9 cellular contexts compared by ENCODE assay signal in genomic region chr17:31392856-31393748, GRCh38. TPM values are rescaled to one million over a fixed set of nuclear protein-coding genes. Genes with fewer than 3 reads are reported as not detected.
A peak's percentile ranks its signal among the peaks of the same experiment; 100 is the strongest.
DNase-seq lines count a peak whose midpoint lies in the region; ATAC-seq, FAIRE-seq and TF ChIP-seq lines count a peak whose summit lies in the region.
"Had no signal": no experiment of that assay in that cellular context is flagged by ENCODE, and none has a peak within 500 bp of the region (broad histone marks: within the 10 kb centered on the region; RNA-seq: fewer than 3 reads in every experiment).

No MANE protein-coding gene starts in this region.

- H3K27ac Mint-ChIP-seq in activated T-cell treated with anti-CD3 and anti-CD28 coated beads, Interleukin-2, amount 50 U/mL, for 24 hours = no peak overlapping the region
- H3K27ac Mint-ChIP-seq in activated T-helper 1 cell treated with anti-CD3 and anti-CD28 coated beads, Interleukin-12 subunit alpha, Interleukin-12 subunit beta, Interleukin-2, Interleukin-4 antibody, amounts not matched to agents 30 ng/mL and 10 ng/mL and 1 ng/mL, durations not matched to agents 14 hours and 24 hours and 36 hours = no peak overlapping the region

- H3K36me3 ChIP-seq in kidney (ENCODE audit: control insufficient read depth in 1 of 2, insufficient read depth in 2 of 2, low read length in 2 of 2) = no peaks in the 10 kb centered on the region
- H3K36me3 ChIP-seq: cardiac muscle cell had no signal

- TF ChIP-seq CTCF in kidney (IDR thresholded peaks at IDR 0.05; ENCODE audit: borderline replicate concordance, extremely low read depth, insufficient read depth) = no peak

- H3K27ac ChIP-seq in substantia nigra (ENCODE audit: low read depth, low read length, poor library complexity, severe bottlenecking) (peak overlapping the region; percentile 88), kidney (ENCODE audit: low read depth in 2 of 2, low read length in 2 of 2) (no peak overlapping the region)
- H3K27ac ChIP-seq: cardiac muscle cell had no signal

- no peak overlapping the region for H3K9ac ChIP-seq in kidney (ENCODE audit: low read length in 2 of 2)

- H3K27me3 Mint-ChIP-seq in activated T-cell treated with anti-CD3 and anti-CD28 coated beads, Interleukin-2, amount 50 U/mL, for 24 hours = peaks cover 58% of the 10 kb centered on the region
- H3K27me3 Mint-ChIP-seq in activated T-helper 1 cell treated with anti-CD3 and anti-CD28 coated beads, Interleukin-12 subunit alpha, Interleukin-12 subunit beta, Interleukin-2, Interleukin-4 antibody, amounts not matched to agents 30 ng/mL and 10 ng/mL and 1 ng/mL, durations not matched to agents 14 hours and 24 hours and 36 hours (ENCODE audit: insufficient read depth) = peaks cover 66% of the 10 kb centered on the region

- DNase-seq in activated T-cell treated with anti-CD3 and anti-CD28 coated beads, Interleukin-2, amount 50 U/mL, for 24 hours = no peak
- DNase-seq in activated T-cell treated with anti-CD3 and anti-CD28 coated beads, Interleukin-2, amount 50 U/mL, for 1 hour = no peak
- no peak for DNase-seq in activated T-helper 1 cell treated with anti-CD3 and anti-CD28 coated beads, Interleukin-12 subunit alpha, Interleukin-12 subunit beta, Interleukin-2, Interleukin-4 antibody, amounts not matched to agents 30 ng/mL and 10 ng/mL and 1 ng/mL, durations not matched to agents 14 hours and 24 hours and 36 hours (ENCODE audit: low spot score)
- DNase-seq in islet precursor cell (peak; percentile 69), substantia nigra (lab: John Stamatoyannopoulos, UW) (peak in 6 of 49 donors; percentile 15 to 72 (median 41)), kidney (no peak), dermis blood vessel endothelial cell (no peak)

- peak overlapping the region; percentile 64 for H3K4me3 Mint-ChIP-seq in activated T-cell treated with anti-CD3 and anti-CD28 coated beads, Interleukin-2, amount 50 U/mL, for 24 hours
- H3K4me3 Mint-ChIP-seq in activated T-helper 1 cell treated with anti-CD3 and anti-CD28 coated beads, Interleukin-12 subunit alpha, Interleukin-12 subunit beta, Interleukin-2, Interleukin-4 antibody, amounts not matched to agents 30 ng/mL and 10 ng/mL and 1 ng/mL, durations not matched to agents 14 hours and 24 hours and 36 hours = peak overlapping the region; percentile 69

- intact Hi-C loops in activated T-helper 1 cell treated with anti-CD3 and anti-CD28 coated beads, Interleukin-12 subunit alpha, Interleukin-12 subunit beta, Interleukin-2, Interleukin-4 antibody, amounts not matched to agents 30 ng/mL and 10 ng/mL and 1 ng/mL, durations not matched to agents 14 hours and 24 hours and 36 hours (cut with micrococcal nuclease) = no loop called here
- intact Hi-C loops in kidney (cut with DNase I) = no loop called here

- FAIRE-seq in kidney (lab: Jason Lieb, UNC) = no peak

- H3K36me3 Mint-ChIP-seq in activated T-cell treated with anti-CD3 and anti-CD28 coated beads, Interleukin-2, amount 50 U/mL, for 24 hours (ENCODE audit: low read depth) = no peaks in the 10 kb centered on the region
- peaks cover 2% of the 10 kb centered on the region for H3K36me3 Mint-ChIP-seq in activated T-helper 1 cell treated with anti-CD3 and anti-CD28 coated beads, Interleukin-12 subunit alpha, Interleukin-12 subunit beta, Interleukin-2, Interleukin-4 antibody, amounts not matched to agents 30 ng/mL and 10 ng/mL and 1 ng/mL, durations not matched to agents 14 hours and 24 hours and 36 hours (ENCODE audit: low read depth)

- peaks cover 10% of the 10 kb centered on the region for H3K4me1 Mint-ChIP-seq in activated T-cell treated with anti-CD3 and anti-CD28 coated beads, Interleukin-2, amount 50 U/mL, for 24 hours (ENCODE audit: low read depth)
- peaks cover 6% of the 10 kb centered on the region for H3K4me1 Mint-ChIP-seq in activated T-helper 1 cell treated with anti-CD3 and anti-CD28 coated beads, Interleukin-12 subunit alpha, Interleukin-12 subunit beta, Interleukin-2, Interleukin-4 antibody, amounts not matched to agents 30 ng/mL and 10 ng/mL and 1 ng/mL, durations not matched to agents 14 hours and 24 hours and 36 hours (ENCODE audit: low read depth)

- ATAC-seq in HG03139 (IDR thresholded peaks at IDR 0.05; ENCODE audit: unreplicated experiment) = no peak

- no peaks in the 10 kb centered on the region for H3K9me3 ChIP-seq in kidney (ENCODE audit: control insufficient read depth in 1 of 2, low read length in 2 of 2)

- H3K9me3 Mint-ChIP-seq in activated T-cell treated with anti-CD3 and anti-CD28 coated beads, Interleukin-2, amount 50 U/mL, for 24 hours = no peaks in the 10 kb centered on the region
- H3K9me3 Mint-ChIP-seq in activated T-helper 1 cell treated with anti-CD3 and anti-CD28 coated beads, Interleukin-12 subunit alpha, Interleukin-12 subunit beta, Interleukin-2, Interleukin-4 antibody, amounts not matched to agents 30 ng/mL and 10 ng/mL and 1 ng/mL, durations not matched to agents 14 hours and 24 hours and 36 hours = no peaks in the 10 kb centered on the region

- H3K4me1 ChIP-seq in kidney (ENCODE audit: control insufficient read depth in 1 of 2, insufficient read depth in 1 of 2, low read depth in 1 of 2, low read length in 2 of 2) = peaks cover 0 to 2% of the 10 kb centered on the region in 2 donors

- no peak overlapping the region for H3K4me3 ChIP-seq in kidney (ENCODE audit: low read length in 2 of 2)
- H3K4me3 ChIP-seq: cardiac muscle cell had no signal

RNA-seq across cellular contexts. Expression of gene RAB11FIP4, which starts 1.6 kb away (rescaled TPM):
- total RNA-seq in activated T-helper 1 cell treated with anti-CD3 and anti-CD28 coated beads, Interleukin-12 subunit alpha, Interleukin-12 subunit beta, Interleukin-2, Interleukin-4 antibody, amounts not matched to agents 30 ng/mL and 10 ng/mL and 1 ng/mL, durations not matched to agents 14 hours and 24 hours and 36 hours = 28.7 and 29.8 TPM in 2 replicates
- 32.5 TPM for total RNA-seq in kidney
- polyA plus RNA-seq in kidney (ENCODE audit: insufficient read depth, low read depth, low replicate concordance) = 10.0 TPM
- total RNA-seq in dermis blood vessel endothelial cell = 0.05 and 0.17 TPM in 2 replicates

Comparison
In these comparisons a context has a peak if more than half of its experiments do, and no peak if none do; other contexts are left out.
1. RNA of gene RAB11FIP4, which starts 1.6 kb away (total RNA-seq): 32.5 TPM in kidney (single experiment) and 28.7 to 29.8 TPM in activated T-helper 1 cell treated with anti-CD3 and anti-CD28 coated beads, Interleukin-12 subunit alpha, Interleukin-12 subunit beta, Interleukin-2, Interleukin-4 antibody, amounts not matched to agents 30 ng/mL and 10 ng/mL and 1 ng/mL, durations not matched to agents 14 hours and 24 hours and 36 hours; 0.05 to 0.17 TPM in dermis blood vessel endothelial cell; every median in the first group is over 10 times any median in the second.